ENCODE assay signal across 8 cellular contexts in the genomic region with DNA sequence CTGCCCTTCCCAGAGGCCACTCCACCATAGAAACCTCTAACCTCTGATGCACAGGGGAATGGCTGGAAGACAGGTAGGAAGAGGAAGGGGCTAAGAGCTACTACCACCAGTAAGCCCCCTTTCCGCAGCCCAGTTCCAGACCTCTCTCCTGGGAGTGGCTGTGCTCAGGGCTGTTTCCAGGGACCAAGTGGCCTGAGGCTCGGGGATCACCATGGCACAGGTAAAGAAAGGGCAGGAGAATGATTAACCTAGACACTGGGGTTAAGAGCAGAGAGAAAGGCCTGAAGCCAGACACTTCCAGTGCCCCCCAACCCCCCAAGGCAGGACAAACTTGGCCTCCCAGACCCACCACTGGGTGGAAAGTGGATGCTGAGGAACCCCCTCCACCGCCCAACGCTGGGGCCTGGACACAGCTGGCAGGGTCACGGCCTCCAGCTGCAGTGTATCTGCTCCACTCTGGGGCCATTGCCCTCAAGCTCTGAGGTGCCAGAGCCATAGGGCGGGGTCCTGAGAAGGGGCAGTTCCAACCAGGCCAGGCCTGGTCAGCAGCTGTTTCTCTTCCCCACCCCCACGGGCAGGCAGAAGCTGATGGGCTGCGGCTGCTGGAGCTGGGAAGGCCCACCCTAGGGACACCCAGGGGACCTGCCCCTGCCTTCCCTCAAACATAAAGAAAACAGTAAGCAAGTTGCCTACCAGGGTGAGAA. TPM values are rescaled to one million over a fixed set of nuclear protein-coding genes. Genes with fewer than 3 reads are reported as not detected.
DNase-seq lines count a peak whose midpoint lies in the region; ATAC-seq and TF ChIP-seq lines count a peak whose summit lies in the region.

No MANE protein-coding gene starts in this region.

- H3K4me1 ChIP-seq in iPS-18a (ENCODE audit: control insufficient read depth, low read depth, low read length) (peaks cover 12% of the 10 kb centered on the region), stomach (peaks cover 51 to 80% (median 73%) of the 10 kb centered on the region in 4 donors)

- peaks cover 78% of the 10 kb centered on the region for H3K4me1 Mint-ChIP-seq in activated T-cell treated with anti-CD3 and anti-CD28 coated beads, Interleukin-2, amount 50 U/mL, for 4 hours (ENCODE audit: low read depth)
- peaks cover 55% of the 10 kb centered on the region for H3K4me1 Mint-ChIP-seq in activated naive CD8-positive, alpha-beta T cell treated with anti-CD3 and anti-CD28 coated beads, Interleukin-2, amount 10 ng/mL, durations not matched to agents 7 days and 5 days

- H3K27ac ChIP-seq in iPS-18a (ENCODE audit: low read length) (no peak overlapping the region), stomach (peak overlapping the region; percentile 87 to 99 (median 98))

- H3K36me3 Mint-ChIP-seq in activated T-cell treated with anti-CD3 and anti-CD28 coated beads, Interleukin-2, amount 50 U/mL, for 4 hours (ENCODE audit: insufficient read depth): peaks cover 39% of the 10 kb centered on the region
- peaks cover 37% of the 10 kb centered on the region for H3K36me3 Mint-ChIP-seq in activated naive CD8-positive, alpha-beta T cell treated with anti-CD3 and anti-CD28 coated beads, Interleukin-2, amount 10 ng/mL, durations not matched to agents 7 days and 5 days

- no peak overlapping the region for H3K4me3 ChIP-seq in iPS-18a (ENCODE audit: low read length)
- peak overlapping the region; percentile 79 to 93 (median 82) for H3K4me3 ChIP-seq in stomach

- WGBS in stomach, 5 donors: 18 to 40% (median 19%) methylated on average over 7 to 8 of the region's 8 CpGs

- H3K9me3 Mint-ChIP-seq in activated T-cell treated with anti-CD3 and anti-CD28 coated beads, Interleukin-2, amount 50 U/mL, for 4 hours: no peaks in the 10 kb centered on the region
- no peaks in the 10 kb centered on the region for H3K9me3 Mint-ChIP-seq in activated naive CD8-positive, alpha-beta T cell treated with anti-CD3 and anti-CD28 coated beads, Interleukin-2, amount 10 ng/mL, durations not matched to agents 7 days and 5 days

- no peak for TF ChIP-seq CTCF in stomach (IDR thresholded peaks at IDR 0.05)

- ATAC-seq in activated T-cell treated with anti-CD3 and anti-CD28 coated beads, Interleukin-2, amount 50 U/mL, for 4 hours: no peak
- no peak for ATAC-seq in activated naive CD8-positive, alpha-beta T cell treated with anti-CD3 and anti-CD28 coated beads, Interleukin-2, amount 10 ng/mL, durations not matched to agents 7 days and 5 days (ENCODE audit: low read depth)
- no peak for ATAC-seq in GM18519 (IDR thresholded peaks at IDR 0.05; ENCODE audit: low FRiP score, unreplicated experiment)

- TF ChIP-seq POLR2A in stomach (IDR thresholded peaks at IDR 0.05): no peak

- POLR2A ChIA-PET in activated naive CD8-positive, alpha-beta T cell treated with anti-CD3 and anti-CD28 coated beads, Interleukin-2, amount 10 ng/mL, durations not matched to agents 7 days and 5 days (lab: Charles Lee): interaction anchor here (0.7 to 4.7 kb wide), 11 partner anchors 8 to 173 kb away, joined by 3 to 26 read pairs (median 6); a partner anchor contains a TSS

- no peak for DNase-seq in activated T-cell treated with anti-CD3 and anti-CD28 coated beads, Interleukin-2, amount 50 U/mL, for 4 hours
- DNase-seq in activated T-cell treated with anti-CD3 and anti-CD28 coated beads for 4 hours (no peak), stomach (peak; percentile 51), head of caudate nucleus (no peak), kidney glomerular epithelial cell (lab: John Stamatoyannopoulos, UW) (no peak)
- DNase-seq in activated naive CD8-positive, alpha-beta T cell treated with anti-CD3 and anti-CD28 coated beads, Interleukin-2, amount 10 ng/mL, durations not matched to agents 7 days and 5 days: no peak

- H3K27ac Mint-ChIP-seq in activated naive CD8-positive, alpha-beta T cell treated with anti-CD3 and anti-CD28 coated beads, Interleukin-2, amount 10 ng/mL, durations not matched to agents 7 days and 5 days: peak overlapping the region; percentile 98

- no peak for TF ChIP-seq EP300 in stomach (IDR thresholded peaks at IDR 0.05)

- peak overlapping the region; percentile 16 for H3K9ac ChIP-seq in iPS-18a (ENCODE audit: low read length)

- H3K4me3 Mint-ChIP-seq in activated T-cell treated with anti-CD3 and anti-CD28 coated beads, Interleukin-2, amount 50 U/mL, for 4 hours: peak overlapping the region; percentile 90
- peak overlapping the region; percentile 97 for H3K4me3 Mint-ChIP-seq in activated naive CD8-positive, alpha-beta T cell treated with anti-CD3 and anti-CD28 coated beads, Interleukin-2, amount 10 ng/mL, durations not matched to agents 7 days and 5 days

- H3K27me3 Mint-ChIP-seq in activated T-cell treated with anti-CD3 and anti-CD28 coated beads, Interleukin-2, amount 50 U/mL, for 4 hours (ENCODE audit: low read depth): no peaks in the 10 kb centered on the region
- H3K27me3 Mint-ChIP-seq in activated naive CD8-positive, alpha-beta T cell treated with anti-CD3 and anti-CD28 coated beads, Interleukin-2, amount 10 ng/mL, durations not matched to agents 7 days and 5 days: no peaks in the 10 kb centered on the region

- H3K9me3 ChIP-seq in iPS-18a (ENCODE audit: control insufficient read depth, low read depth, low read length) (no peaks in the 10 kb centered on the region), stomach (no peaks in the 10 kb centered on the region)

- H3K36me3 ChIP-seq in iPS-18a (ENCODE audit: control insufficient read depth, low read depth, low read length) (peaks cover 22% of the 10 kb centered on the region), stomach (peaks cover 27 to 34% (median 32%) of the 10 kb centered on the region in 4 donors)

- peaks cover 18% of the 10 kb centered on the region for H3K27me3 ChIP-seq in iPS-18a (ENCODE audit: control insufficient read depth, insufficient read depth, low read length)
- no peaks in the 10 kb centered on the region for H3K27me3 ChIP-seq in stomach

- intact Hi-C loops in stomach (cut with DNase I; ENCODE audit: low total_unique reads): no loop called here
- intact Hi-C loops in head of caudate nucleus (cut with DNase I): no loop called here

RNA-seq across cellular contexts. Expression of a gene that starts 2.7 kb away (rescaled TPM):
- 100 to 1,000 TPM; 338 to 362 (median 353) TPM for total RNA-seq in activated T-cell treated with anti-CD3 and anti-CD28 coated beads, Interleukin-2, amount 50 U/mL, for 4 hours
- total RNA-seq in activated naive CD8-positive, alpha-beta T cell treated with anti-CD3 and anti-CD28 coated beads, Interleukin-2, amount 10 ng/mL, durations not matched to agents 7 days and 5 days: 100 to 1,000 TPM; 384 to 388 TPM
- 100 to 1,000 TPM in 4 of 5 donors, 10 to 100 TPM in 1; 49.0 to 445 (median 239) TPM for total RNA-seq in stomach
- 1,000 to 10,000 TPM in 1 of 3 donors, 100 to 1,000 TPM in 2; 306 to 1,290 (median 583) TPM for polyA plus RNA-seq in stomach

RNA-seq across cellular contexts. Expression of a gene that starts 22.7 kb away (rescaled TPM):
- 1 to 10 TPM in 1 of 3 donors, under 1 TPM in 2; 0.82 to 1.2 (median 0.82) TPM for total RNA-seq in activated T-cell treated with anti-CD3 and anti-CD28 coated beads, Interleukin-2, amount 50 U/mL, for 4 hours
- total RNA-seq in activated naive CD8-positive, alpha-beta T cell treated with anti-CD3 and anti-CD28 coated beads, Interleukin-2, amount 10 ng/mL, durations not matched to agents 7 days and 5 days: 1 to 10 TPM; 1.3 to 1.6 TPM
- 1 to 10 TPM in 1 of 5 donors, under 1 TPM in 1, not detected in 3; 0.73 to 1.0 TPM for total RNA-seq in stomach
- polyA plus RNA-seq in stomach: under 1 TPM in 2 of 3 donors, not detected in 1; 0.30 to 0.31 TPM

RNA-seq across cellular contexts. Expression of a gene that starts 22.8 kb away (rescaled TPM):
- total RNA-seq in activated T-cell treated with anti-CD3 and anti-CD28 coated beads, Interleukin-2, amount 50 U/mL, for 4 hours: under 1 TPM; 0.11 to 0.20 (median 0.16) TPM
- total RNA-seq in activated naive CD8-positive, alpha-beta T cell treated with anti-CD3 and anti-CD28 coated beads, Interleukin-2, amount 10 ng/mL, durations not matched to agents 7 days and 5 days: not detected
- total RNA-seq in stomach: 10 to 100 TPM in 3 of 5 donors, 1 to 10 TPM in 2; 4.9 to 36.2 (median 15.6) TPM
- 1 to 10 TPM; 2.0 to 8.2 (median 7.3) TPM for polyA plus RNA-seq in stomach

RNA-seq across cellular contexts. Expression of a gene that starts 31.4 kb away (rescaled TPM):
- not detected for total RNA-seq in activated T-cell treated with anti-CD3 and anti-CD28 coated beads, Interleukin-2, amount 50 U/mL, for 4 hours
- not detected for total RNA-seq in activated naive CD8-positive, alpha-beta T cell treated with anti-CD3 and anti-CD28 coated beads, Interleukin-2, amount 10 ng/mL, durations not matched to agents 7 days and 5 days
- total RNA-seq in stomach: not detected
- polyA plus RNA-seq in stomach: under 1 TPM in 1 of 3 donors, not detected in 2; 0.87 TPM

Comparison
In these comparisons a context has a peak if more than half of its experiments do, and no peak if none do; other contexts are left out.
1. RNA of a gene that starts 22.8 kb away (total RNA-seq): 4.9 to 36.2 TPM in stomach; 0.11 to 0.20 TPM in activated T-cell treated with anti-CD3 and anti-CD28 coated beads, Interleukin-2, amount 50 U/mL, for 4 hours and not detected in activated naive CD8-positive, alpha-beta T cell treated with anti-CD3 and anti-CD28 coated beads, Interleukin-2, amount 10 ng/mL, durations not matched to agents 7 days and 5 days; every median in the first group is over 4 times any median in the second.